Comparison of ENCODE assay signal across 8 cellular contexts in the genomic region with DNA sequence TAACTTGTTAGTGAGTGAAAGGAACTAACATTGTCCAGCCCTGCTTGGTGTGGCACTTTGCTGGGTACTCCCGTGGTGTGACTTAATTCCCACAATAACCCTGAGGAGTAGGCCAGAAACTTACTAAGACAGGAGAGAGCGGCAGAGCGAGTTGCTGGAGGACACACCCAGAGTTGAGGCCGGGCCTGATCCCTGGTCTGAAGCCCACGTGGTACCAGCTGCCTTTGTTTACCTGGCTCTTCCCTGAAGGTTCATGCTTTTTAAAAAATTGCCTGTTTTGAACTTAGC. TPM values are rescaled to one million over a fixed set of nuclear protein-coding genes. Genes with fewer than 3 reads are reported as not detected.
A peak's percentile ranks its signal among the peaks of the same experiment; 100 is the strongest.
DNase-seq lines count a peak whose midpoint lies in the region; ATAC-seq and TF ChIP-seq lines count a peak whose summit lies in the region.

No MANE protein-coding gene starts in this region.

- CTCF ChIA-PET in activated naive CD4-positive, alpha-beta T cell treated with anti-CD3 and anti-CD28 coated beads for 36 hours (lab: Charles Lee), result interaction anchor here (0.6 to 2.8 kb wide), 9 partner anchors 8 to 449 kb away, joined by 3 to 15 read pairs (median 3); a partner anchor contains a TSS

- ATAC-seq in upper lobe of right lung, result peak; percentile 25
- no peak for ATAC-seq in HG02852 (IDR thresholded peaks at IDR 0.05; ENCODE audit: unreplicated experiment)

- intact Hi-C loops in activated naive CD4-positive, alpha-beta T cell treated with anti-CD3 and anti-CD28 coated beads for 36 hours (cut with micrococcal nuclease), result no loop called here
- intact Hi-C loops in dendritic cell treated with granulocyte-macrophage colony-stimulating factor and Interleukin-4, amounts not matched to agents 40 ng/mL and 50 ng/mL, for 4 days (cut with micrococcal nuclease), result no loop called here
- intact Hi-C loops in upper lobe of right lung (cut with DNase I), result no loop called here

- H3K9me3 Mint-ChIP-seq in activated naive CD4-positive, alpha-beta T cell treated with anti-CD3 and anti-CD28 coated beads for 36 hours, result no peaks in the 10 kb centered on the region
- H3K9me3 Mint-ChIP-seq in dendritic cell treated with granulocyte-macrophage colony-stimulating factor and Interleukin-4, amounts not matched to agents 40 ng/mL and 50 ng/mL, for 4 days, result no peaks in the 10 kb centered on the region

- no peaks in the 10 kb centered on the region for H3K27me3 ChIP-seq in upper lobe of right lung

- H3K27ac ChIP-seq in upper lobe of right lung, result peak overlapping the region; percentile 90

- peak overlapping the region; percentile 76 for H3K4me3 ChIP-seq in upper lobe of right lung

- H3K36me3 ChIP-seq in upper lobe of right lung, result peaks cover 18% of the 10 kb centered on the region

- H3K9me3 ChIP-seq in upper lobe of right lung, result no peaks in the 10 kb centered on the region

- H3K4me3 Mint-ChIP-seq in activated naive CD4-positive, alpha-beta T cell treated with anti-CD3 and anti-CD28 coated beads for 36 hours, result peak overlapping the region; percentile 70
- H3K4me3 Mint-ChIP-seq in dendritic cell treated with granulocyte-macrophage colony-stimulating factor and Interleukin-4, amounts not matched to agents 40 ng/mL and 50 ng/mL, for 4 days, result peak overlapping the region; percentile 97

- peaks cover 24% of the 10 kb centered on the region for H3K27me3 Mint-ChIP-seq in activated naive CD4-positive, alpha-beta T cell treated with anti-CD3 and anti-CD28 coated beads for 36 hours (ENCODE audit: low read depth)
- H3K27me3 Mint-ChIP-seq in dendritic cell treated with granulocyte-macrophage colony-stimulating factor and Interleukin-4, amounts not matched to agents 40 ng/mL and 50 ng/mL, for 4 days, result no peaks in the 10 kb centered on the region

- H3K4me1 Mint-ChIP-seq in activated naive CD4-positive, alpha-beta T cell treated with anti-CD3 and anti-CD28 coated beads for 36 hours (ENCODE audit: low read depth), result peaks cover 4% of the 10 kb centered on the region
- peaks cover 59% of the 10 kb centered on the region for H3K4me1 Mint-ChIP-seq in dendritic cell treated with granulocyte-macrophage colony-stimulating factor and Interleukin-4, amounts not matched to agents 40 ng/mL and 50 ng/mL, for 4 days (ENCODE audit: low read depth)

- peaks cover 56% of the 10 kb centered on the region for H3K4me1 ChIP-seq in upper lobe of right lung

- no peak overlapping the region for H3K27ac Mint-ChIP-seq in activated naive CD4-positive, alpha-beta T cell treated with anti-CD3 and anti-CD28 coated beads for 36 hours
- peak overlapping the region; percentile 91 for H3K27ac Mint-ChIP-seq in dendritic cell treated with granulocyte-macrophage colony-stimulating factor and Interleukin-4, amounts not matched to agents 40 ng/mL and 50 ng/mL, for 4 days

- DNase-seq in activated naive CD4-positive, alpha-beta T cell treated with anti-CD3 and anti-CD28 coated beads for 36 hours, result no peak
- no peak for DNase-seq in activated naive CD4-positive, alpha-beta T cell (lab: John Stamatoyannopoulos, UW)
- DNase-seq in OCI-M1 (lab: John Stamatoyannopoulos, UW), result peak; percentile 64
- DNase-seq in lung microvascular endothelial cell (ENCODE audit: low read depth in 2 of 2), result peak; percentile 41 to 52
- no peak for DNase-seq in upper lobe of right lung
- DNase-seq in stimulated activated CD8-positive, alpha-beta memory T cell treated with anti-CD3 and anti-CD28 coated beads, Interleukin-4, amount 100 ng/mL, for 48 hours, result no peak

- TF ChIP-seq CTCF in upper lobe of right lung (IDR thresholded peaks at IDR 0.05), result no peak

- no peaks in the 10 kb centered on the region for H3K36me3 Mint-ChIP-seq in activated naive CD4-positive, alpha-beta T cell treated with anti-CD3 and anti-CD28 coated beads for 36 hours (ENCODE audit: low read depth)
- H3K36me3 Mint-ChIP-seq in dendritic cell treated with granulocyte-macrophage colony-stimulating factor and Interleukin-4, amounts not matched to agents 40 ng/mL and 50 ng/mL, for 4 days (ENCODE audit: low read depth), result peaks cover 47% of the 10 kb centered on the region

RNA-seq across cellular contexts. Expression of gene MPST, which starts 0.6 kb away (rescaled TPM):
- total RNA-seq in activated naive CD4-positive, alpha-beta T cell treated with anti-CD3 and anti-CD28 coated beads for 36 hours, result 1 to 10 TPM; 2.8 to 2.9 TPM
- total RNA-seq in lung microvascular endothelial cell (96.1 and 146 TPM in 2 replicates), upper lobe of right lung (71.4 TPM)

RNA-seq across cellular contexts. Expression of gene TST, which starts 0.9 kb away (rescaled TPM):
- total RNA-seq in activated naive CD4-positive, alpha-beta T cell treated with anti-CD3 and anti-CD28 coated beads for 36 hours, result under 1 TPM; 0.38 to 0.44 TPM
- total RNA-seq in lung microvascular endothelial cell (54.9 and 63.1 TPM in 2 replicates), upper lobe of right lung (48.1 TPM)

RNA-seq across cellular contexts. Expression of gene KCTD17, which starts 31.4 kb away (rescaled TPM):
- 10 to 100 TPM; 22.6 to 23.1 TPM for total RNA-seq in activated naive CD4-positive, alpha-beta T cell treated with anti-CD3 and anti-CD28 coated beads for 36 hours
- 42.1 and 81.7 TPM in 2 replicates for total RNA-seq in lung microvascular endothelial cell
- 19.2 TPM for total RNA-seq in upper lobe of right lung

Comparison
In these comparisons a context has a peak if more than half of its experiments do, and no peak if none do; other contexts are left out.
1. DNase-seq: peak in OCI-M1 (single experiment) and lung microvascular endothelial cell (2 of 2); none in activated naive CD4-positive, alpha-beta T cell treated with anti-CD3 and anti-CD28 coated beads for 36 hours (single experiment), activated naive CD4-positive, alpha-beta T cell (0 of 4), upper lobe of right lung (single experiment) and stimulated activated CD8-positive, alpha-beta memory T cell treated with anti-CD3 and anti-CD28 coated beads, Interleukin-4, amount 100 ng/mL, for 48 hours (single experiment).
2. RNA of gene MPST, which starts 0.6 kb away (total RNA-seq): 96.1 to 146 TPM in lung microvascular endothelial cell and 71.4 TPM in upper lobe of right lung (single experiment); 2.8 to 2.9 TPM in activated naive CD4-positive, alpha-beta T cell treated with anti-CD3 and anti-CD28 coated beads for 36 hours; every median in the first group is over 10 times any median in the second.
3. RNA of gene TST, which starts 0.9 kb away (total RNA-seq): 54.9 to 63.1 TPM in lung microvascular endothelial cell and 48.1 TPM in upper lobe of right lung (single experiment); 0.38 to 0.44 TPM in activated naive CD4-positive, alpha-beta T cell treated with anti-CD3 and anti-CD28 coated beads for 36 hours; every median in the first group is over 10 times any median in the second.